ENCODE assay signal across 29 cellular contexts in genomic region chr18:33854086-33854826, GRCh38.
"Had no signal": no experiment of that assay in that cellular context is flagged by ENCODE, and none has a peak within 500 bp of the region (broad histone marks: within the 10 kb centered on the region; RNA-seq: fewer than 3 reads in every experiment).

No MANE protein-coding gene starts in this region.

- H3K36me3 ChIP-seq: esophagus muscularis mucosa, ovary, spleen, thoracic aorta, tibial nerve, upper lobe of left lung had no signal

- H3K36me3 Mint-ChIP-seq: immature natural killer cell; memory B cell; natural killer cell; stimulated activated memory B cell treated with anti-CD40 and anti-IgM and Interleukin-4, amounts not matched to agents 10 μg/mL and 1 μg/mL and 100 μg/mL, for 72 hours had no signal

- H3K4me1 Mint-ChIP-seq: endodermal cell; immature natural killer cell; memory B cell; natural killer cell; stimulated activated memory B cell treated with anti-CD40 and anti-IgM and Interleukin-4, amounts not matched to agents 10 μg/mL and 1 μg/mL and 100 μg/mL, for 72 hours had no signal

- ATAC-seq: foreskin keratinocyte; left colon; left ventricle myocardium superior; natural killer cell; psoas muscle; right cardiac atrium; stimulated activated memory B cell treated with anti-CD40 and anti-IgM and Interleukin-4, amounts not matched to agents 10 μg/mL and 1 μg/mL and 100 μg/mL, for 72 hours; stimulated activated naive CD8-positive, alpha-beta T cell treated with anti-CD3 and anti-CD28 coated beads, Interleukin-15, Interleukin-2, amounts not matched to agents 100 U/mL and 50 U/mL, for 24 hours had no signal

- H3K4me1 ChIP-seq: esophagus muscularis mucosa, foreskin keratinocyte, psoas muscle, spleen, tibial nerve, upper lobe of left lung had no signal

- H3K4me3 ChIP-seq: dorsolateral prefrontal cortex, esophagus muscularis mucosa, lung, ovary, psoas muscle, skin epidermis, spleen, thoracic aorta, tibial nerve, upper lobe of left lung had no signal

- H3K9me3 ChIP-seq: esophagus muscularis mucosa, ovary, psoas muscle, spleen, thoracic aorta, tibial nerve, upper lobe of left lung had no signal

- H3K4me3 Mint-ChIP-seq: endodermal cell; immature natural killer cell; memory B cell; natural killer cell; stimulated activated memory B cell treated with anti-CD40 and anti-IgM and Interleukin-4, amounts not matched to agents 10 μg/mL and 1 μg/mL and 100 μg/mL, for 72 hours had no signal

- H3K9me3 Mint-ChIP-seq: endodermal cell; memory B cell; stimulated activated memory B cell treated with anti-CD40 and anti-IgM and Interleukin-4, amounts not matched to agents 10 μg/mL and 1 μg/mL and 100 μg/mL, for 72 hours had no signal

- H3K27me3 Mint-ChIP-seq: memory B cell; stimulated activated memory B cell treated with anti-CD40 and anti-IgM and Interleukin-4, amounts not matched to agents 10 μg/mL and 1 μg/mL and 100 μg/mL, for 72 hours had no signal

- FAIRE-seq: urothelium cell line had no signal

- H3K27ac Mint-ChIP-seq: endodermal cell; immature natural killer cell; memory B cell; natural killer cell; stimulated activated memory B cell treated with anti-CD40 and anti-IgM and Interleukin-4, amounts not matched to agents 10 μg/mL and 1 μg/mL and 100 μg/mL, for 72 hours had no signal

- H3K27ac ChIP-seq: dorsolateral prefrontal cortex, epithelial cell of prostate, esophagus muscularis mucosa, foreskin keratinocyte, ovary, psoas muscle, skin epidermis, spleen, thoracic aorta, tibial nerve, upper lobe of left lung had no signal

- DNase-seq: dorsolateral prefrontal cortex; effector CD4-positive, alpha-beta T cell; endodermal cell; foreskin keratinocyte; hypothalamus; immature natural killer cell; islet precursor cell; kidney glomerular epithelial cell; left colon; left ventricle myocardium superior; natural killer cell; occipital lobe; ovary; posterior cingulate gyrus; psoas muscle; right cardiac atrium; spleen; stimulated activated CD4-positive, alpha-beta T cell treated with anti-CD3 and anti-CD28 coated beads, Interleukin-4, amount 100 ng/mL, for 4 hours; stimulated activated naive CD8-positive, alpha-beta T cell treated with anti-CD3 and anti-CD28 coated beads, Interleukin-15, Interleukin-2, amounts not matched to agents 100 U/mL and 50 U/mL, for 24 hours; upper lobe of left lung had no signal

- H3K27me3 ChIP-seq: dorsolateral prefrontal cortex, esophagus muscularis mucosa, foreskin keratinocyte, ovary, spleen, tibial nerve, upper lobe of left lung had no signal
